ENCODE assay signal across 24 cellular contexts in genomic region chr10:133133471-133134231, GRCh38. TPM values are rescaled to one million over a fixed set of nuclear protein-coding genes. Genes with fewer than 3 reads are reported as not detected.
A peak's percentile ranks its signal among the peaks of the same experiment; 100 is the strongest.
DNase-seq lines count a peak whose midpoint lies in the region; ATAC-seq and TF ChIP-seq lines count a peak whose summit lies in the region.
"Had no signal": no experiment of that assay in that cellular context is flagged by ENCODE, and none has a peak within 500 bp of the region (broad histone marks: within the 10 kb centered on the region; RNA-seq: fewer than 3 reads in every experiment).

No MANE protein-coding gene starts in this region.

- peak in 2 of 3 donors; percentile 39 to 41 for DNase-seq in Peyer's patch
- DNase-seq in activated CD8-positive, alpha-beta memory T cell treated with anti-CD3 and anti-CD28 coated beads, Interleukin-2, amount 50 U/mL, for 4 hours: peak; percentile 11
- peak; percentile 22 to 79 for DNase-seq in left lung
- peak; percentile 49 for DNase-seq in sciatic nerve (ENCODE audit: low spot score)
- no peak for DNase-seq in DMS 273 treated with DMSO at 0.1 percent for 48 hours (lab: John Stamatoyannopoulos, UW)
- no peak for DNase-seq in G401 (ENCODE audit: low spot score)
- DNase-seq in dedifferentiated amniotic fluid mesenchymal stem cell (ENCODE audit: extremely low spot score): no peak
- DNase-seq: activated gamma-delta T cell; brain microvascular endothelial cell; colonic mucosa; GDM1; NCI-H187 treated with DMSO at 0.1 percent for 48 hours; NCI-H345; small intestine; stimulated activated naive CD4-positive, alpha-beta T cell; T-helper 1 cell had no signal

- no peak for TF ChIP-seq POLR2A in Peyer's patch (IDR thresholded peaks at IDR 0.05)

- TF ChIP-seq CTCF in Peyer's patch (IDR thresholded peaks at IDR 0.05) (no peak), left lung (IDR thresholded peaks at IDR 0.05) (no peak)

- H3K4me3 ChIP-seq in Peyer's patch (no peak overlapping the region), left lung (no peak overlapping the region)
- H3K4me3 ChIP-seq: colonic mucosa, prostate gland had no signal

- H3K36me3 ChIP-seq in Peyer's patch (no peaks in the 10 kb centered on the region), left lung (no peaks in the 10 kb centered on the region)
- H3K36me3 ChIP-seq: brain microvascular endothelial cell, colonic mucosa, prostate gland had no signal

- intact Hi-C loops in left lung (cut with DNase I) (no loop called here), sciatic nerve (cut with DNase I) (no loop called here)

- ATAC-seq in left lung (no peak), sciatic nerve (no peak), GM19452 (IDR thresholded peaks at IDR 0.05; ENCODE audit: unreplicated experiment) (no peak)
- ATAC-seq: left colon had no signal

- H3K27ac ChIP-seq in Peyer's patch (no peak overlapping the region), left lung (no peak overlapping the region)
- H3K27ac ChIP-seq: brain microvascular endothelial cell, colonic mucosa, KMS-11, prostate gland had no signal

- H3K4me1 ChIP-seq in Peyer's patch (no peaks in the 10 kb centered on the region), left lung (no peaks in the 10 kb centered on the region)
- H3K4me1 ChIP-seq: colonic mucosa, prostate gland had no signal

- in situ Hi-C loops in G401 (cut with HindIII; ENCODE audit: low sequenced_read_pairs): no loop called here

- H3K9me3 ChIP-seq in Peyer's patch: no peaks in the 10 kb centered on the region
- no peaks in the 10 kb centered on the region for H3K9me3 ChIP-seq in left lung
- H3K9me3 ChIP-seq: colonic mucosa, prostate gland had no signal

- H3K27me3 ChIP-seq in Peyer's patch (no peaks in the 10 kb centered on the region), left lung (peaks cover 0 to 11% of the 10 kb centered on the region in 2 donors)
- H3K27me3 ChIP-seq: brain microvascular endothelial cell, colonic mucosa had no signal

RNA-seq across cellular contexts. Expression of gene KNDC1, which starts 26.4 kb away (rescaled TPM):
- total RNA-seq in Peyer's patch (1 to 10 TPM in 1 of 4 donors, under 1 TPM in 1, not detected in 2; 0.27 to 1.7 TPM), left lung (10 to 100 TPM in 1 of 2 donors, 1 to 10 TPM in 1; 8.4 to 10.4 TPM), sciatic nerve (7.1 TPM)
- 0.47 and 4.0 TPM in 2 replicates for total RNA-seq in G401 (2014; rRNA removed; shearing (Covaris generic))
- total RNA-seq: CD4-positive, alpha-beta T cell; OCI-LY7 had no signal

RNA-seq across cellular contexts. Expression of gene ADGRA1, which starts 45.9 kb away (rescaled TPM):
- total RNA-seq in Peyer's patch (not detected), left lung (under 1 TPM in 1 of 2 donors, not detected in 1; 0.24 TPM), sciatic nerve (0.13 TPM)
- not detected in 2 replicates for total RNA-seq in G401 (2014; rRNA removed; shearing (Covaris generic))
- total RNA-seq: CD4-positive, alpha-beta T cell; colonic mucosa; fibroblast of lung; left colon; mononuclear cell; OCI-LY7 had no signal

Comparison
In these comparisons a context has a peak if more than half of its experiments do, and no peak if none do; other contexts are left out.
1. DNase-seq: peak in Peyer's patch (2 of 3), activated CD8-positive, alpha-beta memory T cell treated with anti-CD3 and anti-CD28 coated beads, Interleukin-2, amount 50 U/mL, for 4 hours (single experiment), left lung (2 of 2) and sciatic nerve (single experiment); none in DMS 273 treated with DMSO at 0.1 percent for 48 hours (single experiment), G401 (single experiment) and dedifferentiated amniotic fluid mesenchymal stem cell (single experiment).